1 cellular context compared by ENCODE assay signal in the genomic region with DNA sequence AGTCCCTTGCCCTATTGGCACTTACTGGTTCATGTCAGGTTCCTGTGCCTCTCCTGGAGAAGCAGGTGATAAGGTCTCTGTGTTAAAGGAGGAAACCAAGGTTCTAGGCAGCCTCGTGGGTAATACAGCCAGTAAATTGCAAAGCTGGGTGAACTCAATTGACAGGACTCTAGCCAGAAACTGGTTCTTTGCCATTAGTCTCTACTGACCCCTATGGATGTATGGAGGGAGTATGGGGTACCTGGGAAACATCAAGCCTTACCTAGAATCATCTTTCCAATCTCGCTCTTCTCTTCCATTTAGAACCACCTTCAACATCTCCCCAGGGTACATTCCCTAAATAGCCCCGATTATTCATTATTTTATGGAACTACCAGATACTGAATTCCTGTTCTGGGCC.
TF ChIP-seq lines count a peak whose summit lies in the region.

No MANE protein-coding gene starts in this region.

TF ChIP-seq in HepG2, 621 proteins besides CTCF, POLR2A, EP300 and RAD21 (continued from another document):
- TF ChIP-seq CREB1 (IDR thresholded peaks at IDR 0.05) (no peak), CREB1 (CRISPR knock-in tag; IDR thresholded peaks at IDR 0.05) (no peak), ZNF567 (CRISPR knock-in tag; IDR thresholded peaks at IDR 0.05; ENCODE audit: borderline replicate concordance) (no peak), MAFG (CRISPR knock-in tag; IDR thresholded peaks at IDR 0.05) (no peak), TCF12 (IDR thresholded peaks at IDR 0.05) (no peak), TCF12 (CRISPR knock-in tag; IDR thresholded peaks at IDR 0.05) (no peak), CCDC6 (CRISPR knock-in tag; IDR thresholded peaks at IDR 0.05) (no peak)
